8 cellular contexts compared by ENCODE assay signal in the genomic region with DNA sequence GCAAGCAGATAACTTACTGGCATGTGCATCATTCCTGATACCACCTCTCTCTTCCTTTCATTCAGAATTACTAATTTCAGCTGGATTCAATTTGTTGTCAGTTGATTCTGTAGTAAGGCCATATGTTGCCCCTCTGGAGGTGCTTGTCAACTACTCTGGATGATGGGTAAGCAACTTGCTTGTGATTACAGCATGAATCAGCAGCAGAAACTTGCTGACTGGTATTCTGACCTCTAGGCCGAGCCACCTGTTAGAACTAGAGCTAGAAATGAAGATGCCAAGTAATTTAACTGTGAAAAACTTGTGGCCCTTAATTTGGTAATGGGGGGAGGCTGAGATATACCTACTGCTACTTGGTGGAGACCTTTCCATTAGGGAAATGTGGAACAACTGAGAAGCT. TPM values are rescaled to one million over a fixed set of nuclear protein-coding genes. Genes with fewer than 3 reads are reported as not detected.
DNase-seq lines count a peak whose midpoint lies in the region; ATAC-seq, FAIRE-seq and TF ChIP-seq lines count a peak whose summit lies in the region.

No MANE protein-coding gene starts in this region.

- no peak overlapping the region for H3K23ac ChIP-seq in H1 (ENCODE audit: insufficient read length)

- H3K27me3 Mint-ChIP-seq in CD8-positive, alpha-beta memory T cell, result no peaks in the 10 kb centered on the region
- H3K27me3 Mint-ChIP-seq in nephron (ENCODE audit: low read depth), result no peaks in the 10 kb centered on the region

- H3K9ac ChIP-seq in H1 (replicated peaks in 1 of 4; ENCODE audit: extremely low read depth in 1 of 4, low read depth in 3 of 4, low read length in 3 of 4), result no peak overlapping the region

- no peak for TF ChIP-seq RAD21 in H1 (IDR thresholded peaks at IDR 0.05 in 1 of 2, conservative IDR thresholded peaks at IDR 0.05 in 1 of 2; ENCODE audit: low read depth in 2 of 2, low read length in 2 of 2)

- H3K79me2 ChIP-seq in H1 (ENCODE audit: control insufficient read depth in 1 of 2, insufficient read depth in 2 of 2, low read length in 2 of 2), result peaks cover 32 to 94% of the 10 kb centered on the region in 2 experiments

- H3K4ac ChIP-seq in H1 (replicated peaks; ENCODE audit: insufficient read length, low read depth, low read length), result no peak overlapping the region

- no peak overlapping the region for H2BK5ac ChIP-seq in H1 (ENCODE audit: low read depth, low read length)

- no peaks in the 10 kb centered on the region for H3K9me3 ChIP-seq in CD8-positive, alpha-beta memory T cell (ENCODE audit: low read length)
- H3K9me3 ChIP-seq in H1 (ENCODE audit: insufficient read depth in 2 of 2, low read depth in 1 of 2, low read length in 1 of 2), result no peaks in the 10 kb centered on the region

- ATAC-seq in GM19467 (IDR thresholded peaks at IDR 0.05; ENCODE audit: unreplicated experiment), result no peak
- no peak for ATAC-seq in HG02970 (IDR thresholded peaks at IDR 0.05; ENCODE audit: low FRiP score, unreplicated experiment)

- H2AK5ac ChIP-seq in H1 (ENCODE audit: low read depth, low read length), result no peak overlapping the region

- no peak overlapping the region for H3K14ac ChIP-seq in H1 (ENCODE audit: insufficient read length)

- peaks cover 67% of the 10 kb centered on the region for H3K4me1 ChIP-seq in CD8-positive, alpha-beta memory T cell (ENCODE audit: insufficient read depth, low read length)
- peaks cover 3 to 8% (median 6%) of the 10 kb centered on the region in 4 experiments; a peak in 5 of 7 replicates for H3K4me1 ChIP-seq in H1 (replicated peaks in 1 of 4; ENCODE audit: control insufficient read depth in 3 of 4, insufficient read depth in 4 of 4, low read length in 3 of 4)

- H2BK20ac ChIP-seq in H1 (ENCODE audit: low read length), result no peak overlapping the region

- CTCF ChIA-PET in CD8-positive, alpha-beta memory T cell (lab: Charles Lee), result interaction anchor here (1.2 kb wide), 1 partner anchor 28 kb away, joined by 3 read pairs; no protein-coding TSS in a partner anchor
- CTCF ChIA-PET in H1 (lab: Charles Lee; ENCODE audit: partially characterized antibody), result interaction anchor here (0.6 to 1.7 kb wide), 3 partner anchors 44 to 1053 kb away, joined by 3 to 4 read pairs (median 4); no protein-coding TSS in a partner anchor

- peaks cover 63 to 88% (median 66%) of the 10 kb centered on the region in 3 donors for H3K4me1 Mint-ChIP-seq in CD8-positive, alpha-beta memory T cell
- H3K4me1 Mint-ChIP-seq in nephron, result peaks cover 44% of the 10 kb centered on the region

- H2BK12ac ChIP-seq in H1 (ENCODE audit: low read depth, low read length), result no peak overlapping the region

- H3K23me2 ChIP-seq in H1 (ENCODE audit: low read depth, low read length), result peaks cover 3% of the 10 kb centered on the region; the same call in 1 of the 2 replicates

- H3K27ac Mint-ChIP-seq in CD8-positive, alpha-beta memory T cell, result peak overlapping the region; percentile 28 to 92 (median 79)
- H3K27ac Mint-ChIP-seq in nephron, result peak overlapping the region; percentile 67 to 91 (median 70)

- peaks cover 19 to 27% of the 10 kb centered on the region in 2 experiments for H4K20me1 ChIP-seq in H1 (replicated peaks in 1 of 2; ENCODE audit: control insufficient read depth in 1 of 2, insufficient read depth in 2 of 2, low read length in 2 of 2)

- no peak overlapping the region for H3K27ac ChIP-seq in CD8-positive, alpha-beta memory T cell (ENCODE audit: low read depth, low read length)
- no peak overlapping the region for H3K27ac ChIP-seq in H1 (ENCODE audit: low read depth, low read length)

- no peak overlapping the region for H3K4me2 ChIP-seq in H1 (ENCODE audit: insufficient read depth in 1 of 2, low read depth in 2 of 2, low read length in 2 of 2)

- no peak overlapping the region for H3K56ac ChIP-seq in H1 (replicated peaks; ENCODE audit: insufficient read length, low read depth, low read length)

- TF ChIP-seq CTCF in H1 (IDR thresholded peaks at IDR 0.05; ENCODE audit: control extremely low read depth in 1 of 3, insufficient read depth in 1 of 3, low read depth in 1 of 3, low read length in 3 of 3) (no peak), nephron (IDR thresholded peaks at IDR 0.05; ENCODE audit: unreplicated experiment in 3 of 3) (no peak)

- no peak overlapping the region for H4K8ac ChIP-seq in H1 (ENCODE audit: extremely low read depth, insufficient read depth, low read length)

- no peak overlapping the region for H2AFZ ChIP-seq in H1 (ENCODE audit: low read length)

- WGBS in H1 (ENCODE audit: extremely low coverage in 1 of 2, insufficient coverage in 1 of 2, insufficient read length in 1 of 2, insufficient replicate concordance in 2 of 2, low coverage in 1 of 2, low lambda C conversion rate in 2 of 2, missing lambda C conversion rate in 1 of 2), 2 experiments, result 89% methylated on average over 1 of the region's 1 CpG; no CpG with 5 or more reads in 1 of the 2 experiments

- FAIRE-seq in H1 (lab: Jason Lieb, UNC) (no peak), frontal cortex (lab: Jason Lieb, UNC) (no peak)

- DNase-seq in CD8-positive, alpha-beta memory T cell, result no peak
- peak; percentile 82 for DNase-seq in RKO (ENCODE audit: low spot score)
- no peak for DNase-seq in H1 (ENCODE audit: low read depth in 1 of 2, low spot score in 2 of 2)
- no peak for DNase-seq in superior temporal gyrus (ENCODE audit: extremely low spot score)
- no peak for DNase-seq in frontal cortex (ENCODE audit: low spot score in 2 of 2)

- no peak overlapping the region for H3K18ac ChIP-seq in H1 (ENCODE audit: extremely low read depth, low read length)

- H3K4me3 Mint-ChIP-seq in CD8-positive, alpha-beta memory T cell, result peak overlapping the region; percentile 66 to 97 (median 94)
- H3K4me3 Mint-ChIP-seq in nephron, result peak overlapping the region in 2 of 3 experiments; percentile 7 to 21

- H2BK120ac ChIP-seq in H1 (replicated peaks; ENCODE audit: low read depth, low read length), result no peak overlapping the region

- no peak overlapping the region for H4K5ac ChIP-seq in H1 (ENCODE audit: insufficient read length, low read depth, low read length)

- H4K91ac ChIP-seq in H1 (replicated peaks; ENCODE audit: insufficient read length, low read length), result no peak overlapping the region

- H3K9me3 Mint-ChIP-seq in CD8-positive, alpha-beta memory T cell, result no peaks in the 10 kb centered on the region
- no peaks in the 10 kb centered on the region for H3K9me3 Mint-ChIP-seq in nephron

- POLR2A ChIA-PET in CD8-positive, alpha-beta memory T cell (lab: Charles Lee), result interaction anchor here (0.7 to 1.8 kb wide), 3 partner anchors 10 to 214 kb away, joined by 3 to 7 read pairs (median 4); a partner anchor contains a TSS
- POLR2A ChIA-PET in H1 (lab: Charles Lee; ENCODE audit: partially characterized antibody), result interaction anchor here (0.9 to 1.6 kb wide), 4 partner anchors 10 to 78 kb away, joined by 3 to 6 read pairs (median 4); a partner anchor contains a TSS

- peaks cover 0 to 72% (median 9%) of the 10 kb centered on the region in 3 donors for H3K36me3 Mint-ChIP-seq in CD8-positive, alpha-beta memory T cell
- H3K36me3 Mint-ChIP-seq in nephron (ENCODE audit: low read depth), result peaks cover 37% of the 10 kb centered on the region

- H3K4me3 ChIP-seq in CD8-positive, alpha-beta memory T cell (ENCODE audit: low read length), result peak overlapping the region; percentile 7
- H3K4me3 ChIP-seq in H1 (ENCODE audit: extremely low read depth in 1 of 4, insufficient read depth in 2 of 4, low read depth in 3 of 4, low read length in 4 of 4), result no peak overlapping the region

- TF ChIP-seq POLR2A in H1 (IDR thresholded peaks at IDR 0.05; ENCODE audit: control extremely low read depth in 1 of 2, low read depth in 2 of 2, low read length in 2 of 2), result no peak

- H3K27me3 ChIP-seq in CD8-positive, alpha-beta memory T cell (ENCODE audit: insufficient read depth, low read length, poor library complexity, severe bottlenecking), result no peaks in the 10 kb centered on the region
- H3K27me3 ChIP-seq in H1 (replicated peaks in 1 of 4; ENCODE audit: control insufficient read depth in 3 of 4, extremely low read depth in 1 of 4, insufficient read depth in 3 of 4, low read length in 3 of 4), result no peaks in the 10 kb centered on the region

- no peak for TF ChIP-seq EP300 in H1 (IDR thresholded peaks at IDR 0.05; ENCODE audit: borderline replicate concordance in 1 of 2, low read depth in 2 of 2, low read length in 2 of 2)

- H3K36me3 ChIP-seq in CD8-positive, alpha-beta memory T cell (ENCODE audit: insufficient read depth, low read length), result peaks cover 4% of the 10 kb centered on the region
- peaks cover 0 to 16% (median 2%) of the 10 kb centered on the region in 4 experiments; a peak in 2 of 8 replicates for H3K36me3 ChIP-seq in H1 (ENCODE audit: control insufficient read depth in 2 of 4, insufficient read depth in 4 of 4, low read length in 3 of 4)

- peaks cover 8% of the 10 kb centered on the region for H3K79me1 ChIP-seq in H1 (ENCODE audit: low read depth, low read length)

- H2BK15ac ChIP-seq in H1 (ENCODE audit: low read length), result no peak overlapping the region

RNA-seq across cellular contexts. Expression of a gene that starts 5.1 kb away (rescaled TPM):
- total RNA-seq in CD8-positive, alpha-beta memory T cell, result 100 to 1,000 TPM; 173 to 205 TPM
- 134 TPM for polyA plus RNA-seq in CD8-positive, alpha-beta memory T cell
- total RNA-seq in H1 (2021; fragmentation: NEBNext Ultra II Directional; extraction: Animal tissue kit (Norgen Biotek cat#: 25700)), result 164 and 171 TPM in 2 replicates
- polyA plus RNA-seq in H1 (2011; rRNA removed), result 63.0 and 71.6 TPM in 2 replicates
- 93.4 TPM for polyA plus RNA-seq in H1 (2011; cell fraction: cytosol; rRNA removed)
- polyA plus RNA-seq in H1 (2011; cell fraction: nucleus; rRNA removed), result 84.3 TPM
- polyA plus RNA-seq in H1 (2012, experiment 1 of 2), result 165 to 207 TPM (median 178 TPM) in 4 replicates
- 152 TPM for polyA plus RNA-seq in H1 (2012, experiment 2 of 2)
- 136 TPM for polyA plus RNA-seq in H1 (2013, experiment 1 of 2)
- 135 TPM for polyA plus RNA-seq in H1 (2013, experiment 2 of 2)
- 213 and 284 TPM in 2 replicates for polyA minus RNA-seq in H1 (2011; rRNA and poly(A)+ RNA removed)
- 95.7 TPM for polyA minus RNA-seq in H1 (2011; cell fraction: cytosol; rRNA and poly(A)+ RNA removed)
- polyA minus RNA-seq in H1 (2011; cell fraction: nucleus; rRNA and poly(A)+ RNA removed), result 96.2 TPM
- 119 TPM for total RNA-seq in frontal cortex

RNA-seq across cellular contexts. Expression of a gene that starts 10.3 kb away (rescaled TPM):
- 10 to 100 TPM; 37.5 to 39.0 TPM for total RNA-seq in CD8-positive, alpha-beta memory T cell
- 39.7 TPM for polyA plus RNA-seq in CD8-positive, alpha-beta memory T cell
- 35.1 and 38.3 TPM in 2 replicates for total RNA-seq in H1 (2021; fragmentation: NEBNext Ultra II Directional; extraction: Animal tissue kit (Norgen Biotek cat#: 25700))
- polyA plus RNA-seq in H1 (2011; rRNA removed), result 23.5 and 35.8 TPM in 2 replicates
- polyA plus RNA-seq in H1 (2011; cell fraction: cytosol; rRNA removed), result 46.8 TPM
- polyA plus RNA-seq in H1 (2011; cell fraction: nucleus; rRNA removed), result 14.8 TPM
- polyA plus RNA-seq in H1 (2012, experiment 1 of 2), result 38.5 to 54.4 TPM (median 49.0 TPM) in 4 replicates
- 11.6 TPM for polyA plus RNA-seq in H1 (2012, experiment 2 of 2)
- polyA plus RNA-seq in H1 (2013, experiment 1 of 2), result 29.7 TPM
- 30.7 TPM for polyA plus RNA-seq in H1 (2013, experiment 2 of 2)
- polyA minus RNA-seq in H1 (2011; rRNA and poly(A)+ RNA removed), result 22.4 and 27.5 TPM in 2 replicates
- polyA minus RNA-seq in H1 (2011; cell fraction: cytosol; rRNA and poly(A)+ RNA removed), result 13.0 TPM
- polyA minus RNA-seq in H1 (2011; cell fraction: nucleus; rRNA and poly(A)+ RNA removed), result 12.6 TPM
- 25.3 TPM for total RNA-seq in frontal cortex

RNA-seq across cellular contexts. Expression of a gene that starts 41.9 kb away (rescaled TPM):
- total RNA-seq in CD8-positive, alpha-beta memory T cell, result 10 to 100 TPM; 77.9 to 83.1 TPM
- 101 TPM for polyA plus RNA-seq in CD8-positive, alpha-beta memory T cell
- total RNA-seq in H1 (2021; fragmentation: NEBNext Ultra II Directional; extraction: Animal tissue kit (Norgen Biotek cat#: 25700)), result 54.7 and 59.7 TPM in 2 replicates
- 105 and 124 TPM in 2 replicates for polyA plus RNA-seq in H1 (2011; rRNA removed)
- polyA plus RNA-seq in H1 (2011; cell fraction: cytosol; rRNA removed), result 131 TPM
- 63.8 TPM for polyA plus RNA-seq in H1 (2011; cell fraction: nucleus; rRNA removed)
- polyA plus RNA-seq in H1 (2012, experiment 1 of 2), result 79.1 to 90.1 TPM (median 84.1 TPM) in 4 replicates
- polyA plus RNA-seq in H1 (2012, experiment 2 of 2), result 34.1 TPM
- polyA plus RNA-seq in H1 (2013, experiment 1 of 2), result 52.6 TPM
- 53.8 TPM for polyA plus RNA-seq in H1 (2013, experiment 2 of 2)
- polyA minus RNA-seq in H1 (2011; rRNA and poly(A)+ RNA removed), result 34.7 and 44.6 TPM in 2 replicates
- polyA minus RNA-seq in H1 (2011; cell fraction: cytosol; rRNA and poly(A)+ RNA removed), result 41.9 TPM
- polyA minus RNA-seq in H1 (2011; cell fraction: nucleus; rRNA and poly(A)+ RNA removed), result 43.6 TPM
- total RNA-seq in frontal cortex, result 27.3 TPM

RNA-seq across cellular contexts. Expression of a gene that starts 43.4 kb away (rescaled TPM):
- 100 to 1,000 TPM; 288 to 296 TPM for total RNA-seq in CD8-positive, alpha-beta memory T cell
- polyA plus RNA-seq in CD8-positive, alpha-beta memory T cell, result 304 TPM
- total RNA-seq in H1 (2021; fragmentation: NEBNext Ultra II Directional; extraction: Animal tissue kit (Norgen Biotek cat#: 25700)), result 419 and 423 TPM in 2 replicates
- 314 and 488 TPM in 2 replicates for polyA plus RNA-seq in H1 (2011; rRNA removed)
- polyA plus RNA-seq in H1 (2011; cell fraction: cytosol; rRNA removed), result 519 TPM
- polyA plus RNA-seq in H1 (2011; cell fraction: nucleus; rRNA removed), result 154 TPM
- polyA plus RNA-seq in H1 (2012, experiment 1 of 2), result 457 to 576 TPM (median 535 TPM) in 4 replicates
- 681 TPM for polyA plus RNA-seq in H1 (2012, experiment 2 of 2)
- polyA plus RNA-seq in H1 (2013, experiment 1 of 2), result 402 TPM
- 410 TPM for polyA plus RNA-seq in H1 (2013, experiment 2 of 2)
- 117 and 134 TPM in 2 replicates for polyA minus RNA-seq in H1 (2011; rRNA and poly(A)+ RNA removed)
- 152 TPM for polyA minus RNA-seq in H1 (2011; cell fraction: cytosol; rRNA and poly(A)+ RNA removed)
- 85.4 TPM for polyA minus RNA-seq in H1 (2011; cell fraction: nucleus; rRNA and poly(A)+ RNA removed)
- 279 TPM for total RNA-seq in frontal cortex
